Comparison of ENCODE assay signal across 27 cellular contexts in genomic region chr2:137192366-137193315, GRCh38.
DNase-seq lines count a peak whose midpoint lies in the region; ATAC-seq, FAIRE-seq and TF ChIP-seq lines count a peak whose summit lies in the region.
"Had no signal": no experiment of that assay in that cellular context is flagged by ENCODE, and none has a peak within 500 bp of the region (broad histone marks: within the 10 kb centered on the region; RNA-seq: fewer than 3 reads in every experiment).

No MANE protein-coding gene starts in this region.

- H3K27ac ChIP-seq in K562 (ENCODE audit: extremely low read depth, low read depth, low read length): no peak overlapping the region
- H3K27ac ChIP-seq: coronary artery, gastroesophageal sphincter, HL-60, ovary, sigmoid colon, transverse colon had no signal

- peak; percentile 16 for FAIRE-seq in D721Med (lab: Jason Lieb, UNC)
- no peak for FAIRE-seq in K562 (lab: Jason Lieb, UNC)
- FAIRE-seq: GM19239 had no signal

- H3K36me3 ChIP-seq in K562 (ENCODE audit: control insufficient read depth, insufficient read depth, low read length) (no peaks in the 10 kb centered on the region), kidney epithelial cell (ENCODE audit: control insufficient read depth, insufficient read depth, low read length) (no peaks in the 10 kb centered on the region)
- H3K36me3 ChIP-seq: gastroesophageal sphincter, ovary, sigmoid colon, transverse colon had no signal

- in situ Hi-C loops in K562 (cut with MboI): no loop called here

- no peaks in the 10 kb centered on the region; the same call in 1 of the 2 replicates for H3K9me3 ChIP-seq in K562 (replicated peaks; ENCODE audit: control insufficient read depth, insufficient read depth, low read depth, low read length)
- H3K9me3 ChIP-seq: gastroesophageal sphincter, ovary, sigmoid colon, transverse colon had no signal

- intact Hi-C loops in K562 (cut with micrococcal nuclease): no loop called here

- ATAC-seq in K562: no peak
- ATAC-seq in esophagus mucosa: no peak
- ATAC-seq: CD8-positive, alpha-beta T cell; gastroesophageal sphincter; HCT116 had no signal

- CTCF ChIA-PET in K562 (lab: Yijun Ruan, JAX; ENCODE audit: low intra/inter-chr PET ratio): no interaction called here

- TF ChIP-seq CTCF in D721Med (IDR thresholded peaks at IDR 0.05; ENCODE audit: insufficient read depth, missing control alignments) (no peak), K562 (IDR thresholded peaks at IDR 0.05 in 2 of 3, conservative IDR thresholded peaks at IDR 0.05 in 1 of 3; ENCODE audit: insufficient read depth in 2 of 3, low read depth in 1 of 3, low read length in 3 of 3) (no peak), kidney epithelial cell (IDR thresholded peaks at IDR 0.05; ENCODE audit: insufficient read depth, low read length, poor library complexity, severe bottlenecking) (no peak)

- H3K9me1 ChIP-seq in K562 (ENCODE audit: control insufficient read depth, insufficient read depth, low read length): no peaks in the 10 kb centered on the region

- H3K27me3 ChIP-seq in K562 (ENCODE audit: control insufficient read depth in 2 of 2, insufficient read depth in 2 of 2, low read length in 2 of 2): no peaks in the 10 kb centered on the region
- no peaks in the 10 kb centered on the region for H3K27me3 ChIP-seq in kidney epithelial cell (ENCODE audit: control insufficient read depth, insufficient read depth, low read length)
- H3K27me3 ChIP-seq: gastroesophageal sphincter, ovary, sigmoid colon, transverse colon had no signal

- H3K9ac ChIP-seq in K562 (ENCODE audit: insufficient read depth in 1 of 2, low read depth in 2 of 2, low read length in 2 of 2): no peak overlapping the region

- DNase-seq in D721Med (ENCODE audit: insufficient read length, low spot score) (no peak), M059J (ENCODE audit: low read depth) (peak; percentile 32), K562 (ENCODE audit: extremely low read depth in 1 of 4, low spot score in 3 of 4) (no peak), kidney epithelial cell (ENCODE audit: low read depth) (peak; percentile 21), NOMO-1 treated with dmso at 0.1 percent for 144 hours (lab: John Stamatoyannopoulos, UW; ENCODE audit: unreplicated experiment) (no peak), D341Med (ENCODE audit: low spot score) (no peak), NOMO-1 (lab: John Stamatoyannopoulos, UW; ENCODE audit: unreplicated experiment in 2 of 2) (no peak)
- DNase-seq: activated CD4-positive, alpha-beta T cell treated with anti-CD3 and anti-CD28 coated beads, Interleukin-2, amount 10 ng/mL, durations not matched to agents 24 days and 14 days; aorta; CD8-positive, alpha-beta T cell; KBM-7; naive B cell; NCI-H1092 treated with DMSO at 0.1 percent for 48 hours; NCI-H2171 treated with DMSO at 0.1 percent for 48 hours; NCI-H748 treated with DMSO at 0.1 percent for 48 hours; ovary; RPMI8226; sigmoid colon; stimulated activated CD4-positive, alpha-beta T cell treated with anti-CD3 and anti-CD28 coated beads, Interleukin-2, amount 100 ng/mL, for 24 hours; SW 1271; transverse colon had no signal

- POLR2A ChIA-PET in K562 (lab: Yijun Ruan, JAX): no interaction called here

- H2AFZ ChIP-seq in K562 (ENCODE audit: low read depth, low read length): no peak overlapping the region

- WGBS in K562 (ENCODE audit: insufficient coverage, low coverage, missing lambda C conversion rate): 0% methylated on average over 6 of the region's 6 CpGs

- H3K79me2 ChIP-seq in K562 (ENCODE audit: control insufficient read depth, insufficient read depth, low read length): no peaks in the 10 kb centered on the region; the same call in 2 of the 3 replicates

- H4K20me1 ChIP-seq in K562 (replicated peaks; ENCODE audit: control insufficient read depth, insufficient read depth, low read length): no peaks in the 10 kb centered on the region

- H3K4me1 ChIP-seq in K562 (replicated peaks in 1 of 2; ENCODE audit: control insufficient read depth in 2 of 2, insufficient read depth in 2 of 2, low read length in 2 of 2): no peaks in the 10 kb centered on the region
- H3K4me1 ChIP-seq: gastroesophageal sphincter, sigmoid colon, transverse colon had no signal

- no TSS peak for BruUV-seq in K562 (replicated peaks; lab: Mats Ljungman, UMichigan)

- TF ChIP-seq EP300 in K562 (IDR thresholded peaks at IDR 0.05; ENCODE audit: low read length): no peak

- H3K4me2 ChIP-seq in K562 (ENCODE audit: insufficient read depth, low read length): no peak overlapping the region

- TF ChIP-seq RAD21 in K562 (CRISPR knock-in tag; conservative IDR thresholded peaks at IDR 0.05 in 1 of 2, IDR thresholded peaks at IDR 0.05 in 1 of 2): no peak

- no peak overlapping the region for H3K4me3 ChIP-seq in K562
- no peak overlapping the region for H3K4me3 ChIP-seq in kidney epithelial cell (ENCODE audit: low read depth, low read length)
- H3K4me3 ChIP-seq: coronary artery, gastroesophageal sphincter, ovary, sigmoid colon, transverse colon had no signal

- TF ChIP-seq POLR2A in K562 (conservative IDR thresholded peaks at IDR 0.05): no peak

TF ChIP-seq in K562, 482 proteins besides CTCF, POLR2A, EP300 and RAD21:
- TF ChIP-seq C11orf30 (IDR thresholded peaks at IDR 0.05; ENCODE audit: low read depth) (0 out of 2 replicates have a peak, but pooled peaks have one; percentile 5), CBX2 (IDR thresholded peaks at IDR 0.05; ENCODE audit: insufficient read depth, low read length, poor library complexity, severe bottlenecking) (no peak), DIDO1 (tag; IDR thresholded peaks at IDR 0.05; ENCODE audit: low read depth) (no peak), RNF2 (IDR thresholded peaks at IDR 0.05) (no peak), WHSC1 (IDR thresholded peaks at IDR 0.05; ENCODE audit: low read length) (no peak), IRF1 (CRISPR knock-in tag; IDR thresholded peaks at IDR 0.05; ENCODE audit: borderline replicate concordance) (no peak), ZNF124 (CRISPR knock-in tag; IDR thresholded peaks at IDR 0.05) (no peak), ETV6 (IDR thresholded peaks at IDR 0.05; ENCODE audit: borderline replicate concordance in 1 of 2, low read depth in 2 of 2, low read length in 1 of 2) (no peak), ETV6 (CRISPR knock-in tag; IDR thresholded peaks at IDR 0.05; ENCODE audit: borderline replicate concordance) (no peak)
TF ChIP-seq in K562: peak in this region for 1.

Comparison
In these comparisons a context has a peak if more than half of its experiments do, and no peak if none do; other contexts are left out.
1. DNase-seq: peak in M059J (single experiment) and kidney epithelial cell (single experiment); none in D721Med (single experiment), K562 (0 of 4), NOMO-1 treated with dmso at 0.1 percent for 144 hours (single experiment), D341Med (single experiment) and NOMO-1 (0 of 2).